Comparison of ENCODE assay signal across 8 cellular contexts in the genomic region with DNA sequence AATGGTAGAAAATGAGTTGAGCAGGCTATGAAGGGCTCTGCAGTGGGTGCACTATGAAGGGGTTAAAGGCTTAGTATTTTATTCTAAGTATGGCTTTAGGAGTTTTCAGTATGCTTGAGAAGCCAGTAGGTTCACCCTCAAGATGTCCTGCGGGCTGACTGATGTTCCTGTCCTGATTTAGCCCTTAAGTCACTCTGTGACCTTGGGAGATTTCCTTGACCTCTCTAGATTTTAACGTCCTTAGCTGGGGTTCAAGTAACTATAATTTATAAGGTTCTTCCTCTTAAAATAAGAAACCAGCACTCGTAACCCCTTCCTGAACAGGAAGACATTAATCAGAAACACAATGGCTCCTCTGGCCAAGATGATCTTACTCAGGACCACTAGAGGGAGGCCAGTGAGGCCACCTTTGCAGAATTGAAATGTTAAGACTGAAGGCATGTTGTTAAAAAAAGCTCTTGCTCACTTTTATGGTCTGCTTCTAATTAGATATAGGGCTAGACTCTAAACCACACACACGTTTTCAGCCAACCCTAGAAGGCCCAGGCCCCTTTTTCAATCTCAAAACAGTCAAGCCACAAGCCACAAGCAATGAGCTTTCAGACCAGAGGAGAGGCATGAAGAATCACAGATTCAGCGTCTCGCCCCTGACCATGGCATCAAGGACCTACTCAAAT. TPM values are rescaled to one million over a fixed set of nuclear protein-coding genes. Genes with fewer than 3 reads are reported as not detected.
DNase-seq lines count a peak whose midpoint lies in the region; ATAC-seq and TF ChIP-seq lines count a peak whose summit lies in the region.

No MANE protein-coding gene starts in this region.

- CTCF ChIA-PET in PC-3 (lab: Charles Lee), result interaction anchor here (0.6 to 1.3 kb wide), 3 partner anchors 143 to 451 kb away, joined by 3 to 9 read pairs (median 4); no protein-coding TSS in a partner anchor

- H3F3A ChIP-seq in PC-3 (ENCODE audit: low read length, unreplicated experiment), result no peaks in the 10 kb centered on the region

- POLR2A ChIA-PET in PC-3 (lab: Charles Lee; ENCODE audit: unreplicated experiment), result interaction anchor here (0.6 kb wide), 1 partner anchor 285 kb away, joined by 3 read pairs; no protein-coding TSS in a partner anchor

- no peaks in the 10 kb centered on the region for H3K9me3 ChIP-seq in PC-3 (ENCODE audit: low read length)

- H3K9me3 Mint-ChIP-seq in immature natural killer cell, result no peaks in the 10 kb centered on the region

- peaks cover 14 to 24% of the 10 kb centered on the region in 2 donors for H3K4me1 Mint-ChIP-seq in immature natural killer cell

- no peak overlapping the region for H3K4me2 ChIP-seq in PC-3 (ENCODE audit: low read length)

- DNase-seq in GM03348 (ENCODE audit: low spot score) (peak; percentile 35), PC-3 (peak; percentile 49), immature natural killer cell (peak; percentile 14 to 22 (median 20)), SIG-M5 (lab: John Stamatoyannopoulos, UW) (no peak), T-helper 1 cell (no peak), activated gamma-delta T cell treated with Interleukin-2 at 50 U/mL for 16 hours (no peak)

- no peaks in the 10 kb centered on the region for H3K27me3 ChIP-seq in PC-3 (ENCODE audit: low read length)

- H3K36me3 Mint-ChIP-seq in immature natural killer cell, result no peaks in the 10 kb centered on the region

- H3K9ac ChIP-seq in PC-3 (ENCODE audit: low read length), result no peak overlapping the region

- peak overlapping the region in 1 of 5 donors; percentile 56 for H3K4me3 Mint-ChIP-seq in immature natural killer cell

- ATAC-seq in GM21786 (IDR thresholded peaks at IDR 0.05; ENCODE audit: unreplicated experiment) (peak; percentile 50), PC-3 (peak; percentile 37; the same call in 1 of the 2 replicates), GM19452 (IDR thresholded peaks at IDR 0.05; ENCODE audit: unreplicated experiment) (no peak)

- intact Hi-C loops in PC-3 (cut with micrococcal nuclease), result no loop called here

- H3K4me1 ChIP-seq in PC-3 (ENCODE audit: insufficient read depth, low read length), result peaks cover 6% of the 10 kb centered on the region; the same call in 1 of the 2 replicates

- no peaks in the 10 kb centered on the region for H3K79me2 ChIP-seq in PC-3 (ENCODE audit: low read length)

- BruUV-seq in PC-3 (replicated peaks; lab: Mats Ljungman, UMichigan), result no TSS peak

- H3K27ac Mint-ChIP-seq in immature natural killer cell, result peak overlapping the region in 2 of 6 donors; percentile 39 to 47

- H2AFZ ChIP-seq in PC-3 (ENCODE audit: low read length), result no peak overlapping the region

- no peaks in the 10 kb centered on the region for H3K36me3 ChIP-seq in PC-3 (ENCODE audit: low read depth, low read length)

- H3K27ac ChIP-seq in PC-3 (ENCODE audit: low read length), result no peak overlapping the region

- no peak overlapping the region for H3K4me3 ChIP-seq in PC-3 (ENCODE audit: low read length)

- TF ChIP-seq CTCF in PC-3 (conservative IDR thresholded peaks at IDR 0.05; ENCODE audit: low read depth, low read length), result peak; percentile 73

- H4K20me1 ChIP-seq in PC-3 (ENCODE audit: low read length), result no peaks in the 10 kb centered on the region

- H3K9me2 ChIP-seq in PC-3 (replicated peaks; ENCODE audit: low read length), result no peaks in the 10 kb centered on the region

- peaks cover 0 to 8% (median 0%) of the 10 kb centered on the region in 3 donors for H3K27me3 Mint-ChIP-seq in immature natural killer cell (ENCODE audit: low read depth in 3 of 3)

RNA-seq across cellular contexts. Expression of gene CDK1, which starts 42.0 kb away (rescaled TPM):
- 166 and 202 TPM in 2 replicates for total RNA-seq in PC-3 (2014; rRNA removed)
- 1 to 10 TPM; 1.1 to 8.3 (median 2.9) TPM for polyA plus RNA-seq in immature natural killer cell

Comparison
In these comparisons a context has a peak if more than half of its experiments do, and no peak if none do; other contexts are left out.
1. DNase-seq: peak in GM03348 (single experiment), PC-3 (single experiment) and immature natural killer cell (3 of 3); none in SIG-M5 (single experiment), T-helper 1 cell (0 of 5) and activated gamma-delta T cell treated with Interleukin-2 at 50 U/mL for 16 hours (single experiment).